In the genomic region with DNA sequence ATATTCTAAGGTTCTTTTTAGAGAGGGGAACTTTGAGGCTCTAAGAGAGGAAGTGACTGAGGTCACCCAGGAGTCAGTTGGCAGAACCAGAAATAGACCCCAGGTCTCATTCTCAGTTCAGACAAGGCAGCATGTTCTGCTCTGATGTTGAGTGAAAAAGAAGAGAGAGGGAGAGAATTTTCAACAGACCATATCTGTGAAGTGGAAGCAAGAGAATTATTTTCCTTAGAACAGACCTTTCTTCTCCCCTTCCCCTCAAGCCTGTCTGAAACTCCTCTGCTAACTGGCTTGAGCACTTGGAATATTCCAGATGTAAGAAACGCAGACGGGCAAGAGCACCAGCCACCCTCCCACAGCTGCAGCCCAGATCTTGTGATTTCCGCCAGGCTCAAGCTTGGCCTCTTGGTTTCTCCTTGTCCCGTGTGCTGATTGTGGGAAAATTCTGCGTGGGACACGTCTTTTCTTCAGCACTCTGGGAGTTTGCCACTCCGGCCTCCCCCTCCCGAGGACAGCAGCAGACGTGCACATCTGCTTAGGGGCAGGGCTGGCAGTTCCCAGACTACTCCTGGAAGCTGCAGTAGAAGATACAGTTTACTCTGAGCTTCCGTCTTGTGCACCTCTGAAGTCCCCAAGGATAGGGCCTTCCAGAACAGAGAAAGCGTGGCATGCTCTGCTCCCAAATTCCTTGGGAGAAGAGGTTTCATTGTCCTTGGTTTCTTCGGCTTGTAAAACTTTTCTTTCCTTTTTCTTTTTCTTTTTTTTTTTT, we compare ENCODE assay signal across 9 cellular contexts. TPM values are rescaled to one million over a fixed set of nuclear protein-coding genes. Genes with fewer than 3 reads are reported as not detected.
A peak's percentile ranks its signal among the peaks of the same experiment; 100 is the strongest.
DNase-seq lines count a peak whose midpoint lies in the region; ATAC-seq, FAIRE-seq and TF ChIP-seq lines count a peak whose summit lies in the region.
"Had no signal": no experiment of that assay in that cellular context is flagged by ENCODE, and none has a peak within 500 bp of the region (broad histone marks: within the 10 kb centered on the region; RNA-seq: fewer than 3 reads in every experiment).

No MANE protein-coding gene starts in this region.

- FAIRE-seq in small intestine (lab: Jason Lieb, UNC), result no peak
- FAIRE-seq: colon had no signal

- H3K4me1 ChIP-seq in duodenal mucosa (ENCODE audit: control insufficient read depth in 1 of 2, insufficient read depth in 2 of 2, low read length in 2 of 2) (peaks cover 0 to 3% of the 10 kb centered on the region in 2 donors), ascending aorta (no peaks in the 10 kb centered on the region), small intestine (ENCODE audit: control insufficient read depth in 2 of 2, insufficient read depth in 1 of 2, low read depth in 1 of 2, low read length in 1 of 2) (no peaks in the 10 kb centered on the region)

- H3K4me3 ChIP-seq in duodenal mucosa (ENCODE audit: low read depth in 1 of 2, low read length in 2 of 2) (peak overlapping the region; percentile 9 to 29), ascending aorta (no peak overlapping the region), small intestine (ENCODE audit: low read depth in 1 of 2, low read length in 2 of 2) (no peak overlapping the region)

- DNase-seq in GM13977 (ENCODE audit: low spot score) (peak; percentile 45), ascending aorta (ENCODE audit: low spot score in 2 of 2) (no peak), occipital lobe (lab: John Stamatoyannopoulos, UW) (no peak), small intestine (no peak)
- no peak for DNase-seq in stimulated activated CD4-positive, alpha-beta T cell treated with anti-CD3 and anti-CD28 coated beads, Interleukin-2, amount 100 ng/mL, for 48 hours

- H3K36me3 ChIP-seq in duodenal mucosa (ENCODE audit: control insufficient read depth in 1 of 2, insufficient read depth in 2 of 2, low read length in 2 of 2), result no peaks in the 10 kb centered on the region
- no peaks in the 10 kb centered on the region for H3K36me3 ChIP-seq in ascending aorta
- H3K36me3 ChIP-seq in small intestine (ENCODE audit: control insufficient read depth in 2 of 2, insufficient read depth in 2 of 2, low read length in 2 of 2), result no peaks in the 10 kb centered on the region

- H3K9ac ChIP-seq in duodenal mucosa (ENCODE audit: low read depth in 1 of 2, low read length in 2 of 2), result no peak overlapping the region

- H3K27ac ChIP-seq in duodenal mucosa (ENCODE audit: low read depth, low read length), result peak overlapping the region; percentile 10
- peak overlapping the region in 1 of 2 donors; percentile 15 for H3K27ac ChIP-seq in ascending aorta
- H3K27ac ChIP-seq in small intestine (ENCODE audit: low read depth in 1 of 2, low read length in 1 of 2), result peak overlapping the region in 1 of 2 donors; percentile 91

- ATAC-seq in GM21423 (IDR thresholded peaks at IDR 0.05; ENCODE audit: unreplicated experiment), result peak; percentile 94
- ATAC-seq in HG03558 (IDR thresholded peaks at IDR 0.05; ENCODE audit: extremely low read depth, unreplicated experiment), result peak; percentile 93

- H3K9me3 ChIP-seq in duodenal mucosa (ENCODE audit: control insufficient read depth in 1 of 2, low read length in 2 of 2) (no peaks in the 10 kb centered on the region), ascending aorta (no peaks in the 10 kb centered on the region), small intestine (ENCODE audit: control insufficient read depth, low read depth) (no peaks in the 10 kb centered on the region)

- 68 to 84% (median 75%) methylated on average over 12 of the region's 12 CpGs for WGBS in small intestine, 3 donors

- intact Hi-C loops in ascending aorta (cut with DNase I), result no loop called here

- TF ChIP-seq CTCF in GM13977 (IDR thresholded peaks at IDR 0.05; ENCODE audit: extremely low read depth, insufficient read depth, missing control alignments) (no peak), ascending aorta (IDR thresholded peaks at IDR 0.05) (no peak)

- in situ Hi-C loops in GM13977 (cut with MboI; ENCODE audit: low pct_unique_long_range_greater_than_20kb, low sequenced_read_pairs, unreplicated experiment), result no loop called here

- H3K27me3 ChIP-seq in duodenal mucosa (ENCODE audit: control insufficient read depth in 1 of 2, insufficient read depth in 2 of 2, low read length in 2 of 2), result no peaks in the 10 kb centered on the region
- H3K27me3 ChIP-seq in ascending aorta, result no peaks in the 10 kb centered on the region
- no peaks in the 10 kb centered on the region for H3K27me3 ChIP-seq in small intestine (ENCODE audit: control insufficient read depth in 2 of 2, insufficient read depth in 2 of 2, low read length in 2 of 2)

RNA-seq across cellular contexts. Expression of a gene that starts 22.7 kb away (rescaled TPM):
- total RNA-seq in ascending aorta, result 3.6 TPM
- total RNA-seq in occipital lobe, result 2.3 TPM
- 1 to 10 TPM; 1.8 to 5.9 (median 3.0) TPM for polyA plus RNA-seq in small intestine

Comparison
In these comparisons a context has a peak if more than half of its experiments do, and no peak if none do; other contexts are left out.
1. H3K4me3 ChIP-seq: peak in duodenal mucosa (2 of 2); none in ascending aorta (0 of 2) and small intestine (0 of 2).